ENCODE assay signal across 18 cellular contexts in the genomic region with DNA sequence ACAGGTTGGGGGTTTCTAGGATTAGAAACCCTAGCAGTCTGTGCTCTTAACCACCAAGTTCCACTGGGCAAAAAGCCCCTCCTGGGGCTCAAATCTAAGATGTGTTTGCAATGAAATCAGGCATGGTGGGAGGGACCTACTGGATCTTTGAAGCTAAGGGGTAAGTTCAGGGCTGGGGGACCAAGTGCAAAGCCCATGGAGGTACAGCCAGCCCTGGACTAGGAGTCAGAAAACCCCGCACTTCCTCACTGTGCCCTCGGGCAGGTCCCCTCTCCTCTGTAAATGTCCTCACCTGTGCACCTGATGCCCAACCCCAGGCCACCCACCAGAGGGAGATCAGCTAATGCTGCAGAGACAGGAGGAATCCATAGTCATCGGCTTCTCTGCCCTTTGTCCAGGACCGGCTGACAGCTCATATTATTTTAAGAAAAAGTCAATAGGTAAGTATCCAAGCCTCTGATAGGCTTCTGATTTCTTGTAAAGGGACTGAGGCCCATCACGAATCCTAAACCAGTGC.
"Had no signal": no experiment of that assay in that cellular context is flagged by ENCODE, and none has a peak within 500 bp of the region (broad histone marks: within the 10 kb centered on the region; RNA-seq: fewer than 3 reads in every experiment).

No MANE protein-coding gene starts in this region.

- H3K9me3 Mint-ChIP-seq: activated CD8-positive, alpha-beta T cell treated with anti-CD3 and anti-CD28 coated beads for 36 hours; activated naive CD4-positive, alpha-beta T cell treated with anti-CD3 and anti-CD28 coated beads, Interleukin-2, amount 50 U/mL, for 72 hours; activated T-helper 17 cell treated with anti-CD3 and anti-CD28 coated beads, Interleukin-2, amount 50 U/mL, for 72 hours had no signal

- H3K4me3 Mint-ChIP-seq: activated CD8-positive, alpha-beta T cell treated with anti-CD3 and anti-CD28 coated beads for 36 hours; activated T-helper 17 cell treated with anti-CD3 and anti-CD28 coated beads, Interleukin-2, amount 50 U/mL, for 72 hours had no signal

- H3K9me3 ChIP-seq: body of pancreas, gastroesophageal sphincter, thyroid gland, uterus had no signal

- H3K27ac Mint-ChIP-seq: activated CD8-positive, alpha-beta T cell treated with anti-CD3 and anti-CD28 coated beads for 36 hours; activated naive CD4-positive, alpha-beta T cell treated with anti-CD3 and anti-CD28 coated beads, Interleukin-2, amount 50 U/mL, for 72 hours; activated T-helper 17 cell treated with anti-CD3 and anti-CD28 coated beads, Interleukin-2, amount 50 U/mL, for 72 hours had no signal

- ATAC-seq: activated CD8-positive, alpha-beta T cell treated with anti-CD3 and anti-CD28 coated beads for 36 hours; activated naive CD4-positive, alpha-beta T cell treated with anti-CD3 and anti-CD28 coated beads, Interleukin-2, amount 50 U/mL, for 72 hours; activated T-helper 17 cell treated with anti-CD3 and anti-CD28 coated beads, Interleukin-2, amount 50 U/mL, for 72 hours; body of pancreas; gastroesophageal sphincter; left ventricle myocardium superior had no signal

- H3K27ac ChIP-seq: body of pancreas, gastroesophageal sphincter, parathyroid adenoma, thyroid gland, uterus had no signal

- H3K27me3 ChIP-seq: body of pancreas, thyroid gland, uterus had no signal

- H3K36me3 Mint-ChIP-seq: activated naive CD4-positive, alpha-beta T cell treated with anti-CD3 and anti-CD28 coated beads, Interleukin-2, amount 50 U/mL, for 72 hours had no signal

- H3K4me3 ChIP-seq: body of pancreas, gastroesophageal sphincter, thyroid gland, uterus had no signal

- H3K79me2 ChIP-seq: parathyroid adenoma had no signal

- H3K36me3 ChIP-seq: gastroesophageal sphincter, thyroid gland, uterus had no signal

- H3K4me1 ChIP-seq: body of pancreas, gastroesophageal sphincter, parathyroid adenoma, thyroid gland, uterus had no signal

- DNase-seq: activated CD4-positive, alpha-beta T cell treated with anti-CD3 and anti-CD28 coated beads for 4 hours; activated CD8-positive, alpha-beta T cell treated with anti-CD3 and anti-CD28 coated beads for 36 hours; activated T-cell treated with anti-CD3 and anti-CD28 coated beads for 4 hours; amniotic stem cell; central memory CD4-positive, alpha-beta T cell; cortex of kidney; effector CD8-positive, alpha-beta T cell; left ventricle myocardium superior; mesendoderm; stimulated activated CD4-positive, alpha-beta T cell treated with anti-CD3 and anti-CD28 coated beads, Interleukin-15, amount 100 ng/mL, for 24 hours; stimulated activated CD4-positive, alpha-beta T cell treated with anti-CD3 and anti-CD28 coated beads, Interleukin-4, amount 100 ng/mL, for 4 hours; thyroid gland; uterus had no signal

- H2AFZ ChIP-seq: parathyroid adenoma had no signal
